Comparison of ENCODE assay signal across 3 cellular contexts in the genomic region with DNA sequence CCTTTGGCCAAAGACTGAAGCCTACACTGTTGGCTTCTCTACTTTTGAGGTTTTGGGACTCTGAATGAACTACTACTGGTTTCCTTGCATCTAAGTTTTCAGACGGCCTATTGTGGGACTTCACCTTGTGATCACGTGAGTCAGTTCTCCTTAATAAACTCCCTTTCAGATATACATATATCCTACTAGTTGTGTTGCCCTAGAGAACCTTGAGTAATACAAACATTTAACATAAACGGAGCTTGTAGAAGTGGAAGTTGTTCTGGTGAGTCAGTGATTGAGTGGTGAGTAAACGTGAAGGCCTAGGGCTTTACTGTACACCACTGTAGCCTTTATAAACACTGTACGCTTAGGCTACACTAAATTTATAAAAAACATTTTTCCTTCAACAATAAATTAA.
TF ChIP-seq lines count a peak whose summit lies in the region.

No MANE protein-coding gene starts in this region.

TF ChIP-seq in SK-N-SH treated with all-trans-retinoic acid at 6 μM for 48 hours, 23 proteins besides CTCF, POLR2A, EP300 and RAD21 (continued from another document and continues in another):
- TF ChIP-seq, protein P1, sequence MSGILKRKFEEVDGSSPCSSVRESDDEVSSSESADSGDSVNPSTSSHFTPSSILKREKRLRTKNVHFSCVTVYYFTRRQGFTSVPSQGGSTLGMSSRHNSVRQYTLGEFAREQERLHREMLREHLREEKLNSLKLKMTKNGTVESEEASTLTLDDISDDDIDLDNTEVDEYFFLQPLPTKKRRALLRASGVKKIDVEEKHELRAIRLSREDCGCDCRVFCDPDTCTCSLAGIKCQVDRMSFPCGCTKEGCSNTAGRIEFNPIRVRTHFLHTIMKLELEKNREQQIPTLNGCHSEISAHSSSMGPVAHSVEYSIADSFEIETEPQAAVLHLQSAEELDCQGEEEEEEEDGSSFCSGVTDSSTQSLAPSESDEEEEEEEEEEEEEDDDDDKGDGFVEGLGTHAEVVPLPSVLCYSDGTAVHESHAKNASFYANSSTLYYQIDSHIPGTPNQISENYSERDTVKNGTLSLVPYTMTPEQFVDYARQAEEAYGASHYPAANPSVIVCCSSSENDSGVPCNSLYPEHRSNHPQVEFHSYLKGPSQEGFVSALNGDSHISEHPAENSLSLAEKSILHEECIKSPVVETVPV (CRISPR knock-in tag; IDR thresholded peaks at IDR 0.05): no peak
- TF ChIP-seq, protein P2, sequence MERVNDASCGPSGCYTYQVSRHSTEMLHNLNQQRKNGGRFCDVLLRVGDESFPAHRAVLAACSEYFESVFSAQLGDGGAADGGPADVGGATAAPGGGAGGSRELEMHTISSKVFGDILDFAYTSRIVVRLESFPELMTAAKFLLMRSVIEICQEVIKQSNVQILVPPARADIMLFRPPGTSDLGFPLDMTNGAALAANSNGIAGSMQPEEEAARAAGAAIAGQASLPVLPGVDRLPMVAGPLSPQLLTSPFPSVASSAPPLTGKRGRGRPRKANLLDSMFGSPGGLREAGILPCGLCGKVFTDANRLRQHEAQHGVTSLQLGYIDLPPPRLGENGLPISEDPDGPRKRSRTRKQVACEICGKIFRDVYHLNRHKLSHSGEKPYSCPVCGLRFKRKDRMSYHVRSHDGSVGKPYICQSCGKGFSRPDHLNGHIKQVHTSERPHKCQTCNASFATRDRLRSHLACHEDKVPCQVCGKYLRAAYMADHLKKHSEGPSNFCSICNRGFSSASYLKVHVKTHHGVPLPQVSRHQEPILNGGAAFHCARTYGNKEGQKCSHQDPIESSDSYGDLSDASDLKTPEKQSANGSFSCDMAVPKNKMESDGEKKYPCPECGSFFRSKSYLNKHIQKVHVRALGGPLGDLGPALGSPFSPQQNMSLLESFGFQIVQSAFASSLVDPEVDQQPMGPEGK (CRISPR knock-in tag; IDR thresholded peaks at IDR 0.05; ENCODE audit: borderline replicate concordance): no peak
- TF ChIP-seq TCF4 (CRISPR knock-in tag; IDR thresholded peaks at IDR 0.05; ENCODE audit: borderline replicate concordance) (no peak), ZNF565 (CRISPR knock-in tag; conservative IDR thresholded peaks at IDR 0.05; ENCODE audit: low read depth) (no peak), ZNF8 (CRISPR knock-in tag; IDR thresholded peaks at IDR 0.05) (no peak), TOX (CRISPR knock-in tag; IDR thresholded peaks at IDR 0.05; ENCODE audit: borderline replicate concordance) (no peak), OSR1 (CRISPR knock-in tag; IDR thresholded peaks at IDR 0.05) (no peak), SNAI2 (CRISPR knock-in tag; IDR thresholded peaks at IDR 0.05) (no peak)
- TF ChIP-seq, protein P3, sequence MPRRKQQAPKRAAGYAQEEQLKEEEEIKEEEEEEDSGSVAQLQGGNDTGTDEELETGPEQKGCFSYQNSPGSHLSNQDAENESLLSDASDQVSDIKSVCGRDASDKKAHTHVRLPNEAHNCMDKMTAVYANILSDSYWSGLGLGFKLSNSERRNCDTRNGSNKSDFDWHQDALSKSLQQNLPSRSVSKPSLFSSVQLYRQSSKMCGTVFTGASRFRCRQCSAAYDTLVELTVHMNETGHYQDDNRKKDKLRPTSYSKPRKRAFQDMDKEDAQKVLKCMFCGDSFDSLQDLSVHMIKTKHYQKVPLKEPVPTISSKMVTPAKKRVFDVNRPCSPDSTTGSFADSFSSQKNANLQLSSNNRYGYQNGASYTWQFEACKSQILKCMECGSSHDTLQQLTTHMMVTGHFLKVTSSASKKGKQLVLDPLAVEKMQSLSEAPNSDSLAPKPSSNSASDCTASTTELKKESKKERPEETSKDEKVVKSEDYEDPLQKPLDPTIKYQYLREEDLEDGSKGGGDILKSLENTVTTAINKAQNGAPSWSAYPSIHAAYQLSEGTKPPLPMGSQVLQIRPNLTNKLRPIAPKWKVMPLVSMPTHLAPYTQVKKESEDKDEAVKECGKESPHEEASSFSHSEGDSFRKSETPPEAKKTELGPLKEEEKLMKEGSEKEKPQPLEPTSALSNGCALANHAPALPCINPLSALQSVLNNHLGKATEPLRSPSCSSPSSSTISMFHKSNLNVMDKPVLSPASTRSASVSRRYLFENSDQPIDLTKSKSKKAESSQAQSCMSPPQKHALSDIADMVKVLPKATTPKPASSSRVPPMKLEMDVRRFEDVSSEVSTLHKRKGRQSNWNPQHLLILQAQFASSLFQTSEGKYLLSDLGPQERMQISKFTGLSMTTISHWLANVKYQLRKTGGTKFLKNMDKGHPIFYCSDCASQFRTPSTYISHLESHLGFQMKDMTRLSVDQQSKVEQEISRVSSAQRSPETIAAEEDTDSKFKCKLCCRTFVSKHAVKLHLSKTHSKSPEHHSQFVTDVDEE (CRISPR knock-in tag; IDR thresholded peaks at IDR 0.05): no peak

TF ChIP-seq in SK-N-SH, 30 proteins besides CTCF, POLR2A, EP300 and RAD21 (continued from another document):
- no peak for TF ChIP-seq CHD2 (IDR thresholded peaks at IDR 0.05; ENCODE audit: low read length, partially characterized antibody)
- no peak for TF ChIP-seq GABPA (IDR thresholded peaks at IDR 0.05; ENCODE audit: low read depth)
- TF ChIP-seq, protein P4, sequence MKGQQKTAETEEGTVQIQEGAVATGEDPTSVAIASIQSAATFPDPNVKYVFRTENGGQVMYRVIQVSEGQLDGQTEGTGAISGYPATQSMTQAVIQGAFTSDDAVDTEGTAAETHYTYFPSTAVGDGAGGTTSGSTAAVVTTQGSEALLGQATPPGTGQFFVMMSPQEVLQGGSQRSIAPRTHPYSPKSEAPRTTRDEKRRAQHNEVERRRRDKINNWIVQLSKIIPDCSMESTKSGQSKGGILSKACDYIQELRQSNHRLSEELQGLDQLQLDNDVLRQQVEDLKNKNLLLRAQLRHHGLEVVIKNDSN (IDR thresholded peaks at IDR 0.05; ENCODE audit: borderline replicate concordance, low read depth): no peak

TF ChIP-seq in WTC11, 78 proteins besides CTCF, POLR2A, EP300 and RAD21 (continued from another document):
- TF ChIP-seq, protein P5, sequence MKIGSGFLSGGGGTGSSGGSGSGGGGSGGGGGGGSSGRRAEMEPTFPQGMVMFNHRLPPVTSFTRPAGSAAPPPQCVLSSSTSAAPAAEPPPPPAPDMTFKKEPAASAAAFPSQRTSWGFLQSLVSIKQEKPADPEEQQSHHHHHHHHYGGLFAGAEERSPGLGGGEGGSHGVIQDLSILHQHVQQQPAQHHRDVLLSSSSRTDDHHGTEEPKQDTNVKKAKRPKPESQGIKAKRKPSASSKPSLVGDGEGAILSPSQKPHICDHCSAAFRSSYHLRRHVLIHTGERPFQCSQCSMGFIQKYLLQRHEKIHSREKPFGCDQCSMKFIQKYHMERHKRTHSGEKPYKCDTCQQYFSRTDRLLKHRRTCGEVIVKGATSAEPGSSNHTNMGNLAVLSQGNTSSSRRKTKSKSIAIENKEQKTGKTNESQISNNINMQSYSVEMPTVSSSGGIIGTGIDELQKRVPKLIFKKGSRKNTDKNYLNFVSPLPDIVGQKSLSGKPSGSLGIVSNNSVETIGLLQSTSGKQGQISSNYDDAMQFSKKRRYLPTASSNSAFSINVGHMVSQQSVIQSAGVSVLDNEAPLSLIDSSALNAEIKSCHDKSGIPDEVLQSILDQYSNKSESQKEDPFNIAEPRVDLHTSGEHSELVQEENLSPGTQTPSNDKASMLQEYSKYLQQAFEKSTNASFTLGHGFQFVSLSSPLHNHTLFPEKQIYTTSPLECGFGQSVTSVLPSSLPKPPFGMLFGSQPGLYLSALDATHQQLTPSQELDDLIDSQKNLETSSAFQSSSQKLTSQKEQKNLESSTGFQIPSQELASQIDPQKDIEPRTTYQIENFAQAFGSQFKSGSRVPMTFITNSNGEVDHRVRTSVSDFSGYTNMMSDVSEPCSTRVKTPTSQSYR (CRISPR knock-in tag; IDR thresholded peaks at IDR 0.05): no peak
- TF ChIP-seq FOXJ3 (CRISPR knock-in tag; IDR thresholded peaks at IDR 0.05; ENCODE audit: borderline replicate concordance) (no peak), NFE2L1 (CRISPR knock-in tag; IDR thresholded peaks at IDR 0.05) (no peak), ATF1 (CRISPR knock-in tag; IDR thresholded peaks at IDR 0.05) (no peak), SMAD3 (CRISPR knock-in tag; IDR thresholded peaks at IDR 0.05; ENCODE audit: borderline replicate concordance) (no peak), RORB (CRISPR knock-in tag; IDR thresholded peaks at IDR 0.05) (no peak), ZNF121 (CRISPR knock-in tag; IDR thresholded peaks at IDR 0.05) (no peak), PRRX2 (CRISPR knock-in tag; IDR thresholded peaks at IDR 0.05) (no peak), EMX1 (CRISPR knock-in tag; IDR thresholded peaks at IDR 0.05) (no peak), KAT7 (CRISPR knock-in tag; IDR thresholded peaks at IDR 0.05; ENCODE audit: borderline replicate concordance) (no peak)
- TF ChIP-seq, protein P6, sequence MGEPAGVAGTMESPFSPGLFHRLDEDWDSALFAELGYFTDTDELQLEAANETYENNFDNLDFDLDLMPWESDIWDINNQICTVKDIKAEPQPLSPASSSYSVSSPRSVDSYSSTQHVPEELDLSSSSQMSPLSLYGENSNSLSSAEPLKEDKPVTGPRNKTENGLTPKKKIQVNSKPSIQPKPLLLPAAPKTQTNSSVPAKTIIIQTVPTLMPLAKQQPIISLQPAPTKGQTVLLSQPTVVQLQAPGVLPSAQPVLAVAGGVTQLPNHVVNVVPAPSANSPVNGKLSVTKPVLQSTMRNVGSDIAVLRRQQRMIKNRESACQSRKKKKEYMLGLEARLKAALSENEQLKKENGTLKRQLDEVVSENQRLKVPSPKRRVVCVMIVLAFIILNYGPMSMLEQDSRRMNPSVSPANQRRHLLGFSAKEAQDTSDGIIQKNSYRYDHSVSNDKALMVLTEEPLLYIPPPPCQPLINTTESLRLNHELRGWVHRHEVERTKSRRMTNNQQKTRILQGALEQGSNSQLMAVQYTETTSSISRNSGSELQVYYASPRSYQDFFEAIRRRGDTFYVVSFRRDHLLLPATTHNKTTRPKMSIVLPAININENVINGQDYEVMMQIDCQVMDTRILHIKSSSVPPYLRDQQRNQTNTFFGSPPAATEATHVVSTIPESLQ (CRISPR knock-in tag; IDR thresholded peaks at IDR 0.05): no peak
- TF ChIP-seq, protein P7, sequence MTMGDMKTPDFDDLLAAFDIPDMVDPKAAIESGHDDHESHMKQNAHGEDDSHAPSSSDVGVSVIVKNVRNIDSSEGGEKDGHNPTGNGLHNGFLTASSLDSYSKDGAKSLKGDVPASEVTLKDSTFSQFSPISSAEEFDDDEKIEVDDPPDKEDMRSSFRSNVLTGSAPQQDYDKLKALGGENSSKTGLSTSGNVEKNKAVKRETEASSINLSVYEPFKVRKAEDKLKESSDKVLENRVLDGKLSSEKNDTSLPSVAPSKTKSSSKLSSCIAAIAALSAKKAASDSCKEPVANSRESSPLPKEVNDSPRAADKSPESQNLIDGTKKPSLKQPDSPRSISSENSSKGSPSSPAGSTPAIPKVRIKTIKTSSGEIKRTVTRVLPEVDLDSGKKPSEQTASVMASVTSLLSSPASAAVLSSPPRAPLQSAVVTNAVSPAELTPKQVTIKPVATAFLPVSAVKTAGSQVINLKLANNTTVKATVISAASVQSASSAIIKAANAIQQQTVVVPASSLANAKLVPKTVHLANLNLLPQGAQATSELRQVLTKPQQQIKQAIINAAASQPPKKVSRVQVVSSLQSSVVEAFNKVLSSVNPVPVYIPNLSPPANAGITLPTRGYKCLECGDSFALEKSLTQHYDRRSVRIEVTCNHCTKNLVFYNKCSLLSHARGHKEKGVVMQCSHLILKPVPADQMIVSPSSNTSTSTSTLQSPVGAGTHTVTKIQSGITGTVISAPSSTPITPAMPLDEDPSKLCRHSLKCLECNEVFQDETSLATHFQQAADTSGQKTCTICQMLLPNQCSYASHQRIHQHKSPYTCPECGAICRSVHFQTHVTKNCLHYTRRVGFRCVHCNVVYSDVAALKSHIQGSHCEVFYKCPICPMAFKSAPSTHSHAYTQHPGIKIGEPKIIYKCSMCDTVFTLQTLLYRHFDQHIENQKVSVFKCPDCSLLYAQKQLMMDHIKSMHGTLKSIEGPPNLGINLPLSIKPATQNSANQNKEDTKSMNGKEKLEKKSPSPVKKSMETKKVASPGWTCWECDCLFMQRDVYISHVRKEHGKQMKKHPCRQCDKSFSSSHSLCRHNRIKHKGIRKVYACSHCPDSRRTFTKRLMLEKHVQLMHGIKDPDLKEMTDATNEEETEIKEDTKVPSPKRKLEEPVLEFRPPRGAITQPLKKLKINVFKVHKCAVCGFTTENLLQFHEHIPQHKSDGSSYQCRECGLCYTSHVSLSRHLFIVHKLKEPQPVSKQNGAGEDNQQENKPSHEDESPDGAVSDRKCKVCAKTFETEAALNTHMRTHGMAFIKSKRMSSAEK (CRISPR knock-in tag; IDR thresholded peaks at IDR 0.05; ENCODE audit: borderline replicate concordance): no peak
- TF ChIP-seq, protein P8, sequence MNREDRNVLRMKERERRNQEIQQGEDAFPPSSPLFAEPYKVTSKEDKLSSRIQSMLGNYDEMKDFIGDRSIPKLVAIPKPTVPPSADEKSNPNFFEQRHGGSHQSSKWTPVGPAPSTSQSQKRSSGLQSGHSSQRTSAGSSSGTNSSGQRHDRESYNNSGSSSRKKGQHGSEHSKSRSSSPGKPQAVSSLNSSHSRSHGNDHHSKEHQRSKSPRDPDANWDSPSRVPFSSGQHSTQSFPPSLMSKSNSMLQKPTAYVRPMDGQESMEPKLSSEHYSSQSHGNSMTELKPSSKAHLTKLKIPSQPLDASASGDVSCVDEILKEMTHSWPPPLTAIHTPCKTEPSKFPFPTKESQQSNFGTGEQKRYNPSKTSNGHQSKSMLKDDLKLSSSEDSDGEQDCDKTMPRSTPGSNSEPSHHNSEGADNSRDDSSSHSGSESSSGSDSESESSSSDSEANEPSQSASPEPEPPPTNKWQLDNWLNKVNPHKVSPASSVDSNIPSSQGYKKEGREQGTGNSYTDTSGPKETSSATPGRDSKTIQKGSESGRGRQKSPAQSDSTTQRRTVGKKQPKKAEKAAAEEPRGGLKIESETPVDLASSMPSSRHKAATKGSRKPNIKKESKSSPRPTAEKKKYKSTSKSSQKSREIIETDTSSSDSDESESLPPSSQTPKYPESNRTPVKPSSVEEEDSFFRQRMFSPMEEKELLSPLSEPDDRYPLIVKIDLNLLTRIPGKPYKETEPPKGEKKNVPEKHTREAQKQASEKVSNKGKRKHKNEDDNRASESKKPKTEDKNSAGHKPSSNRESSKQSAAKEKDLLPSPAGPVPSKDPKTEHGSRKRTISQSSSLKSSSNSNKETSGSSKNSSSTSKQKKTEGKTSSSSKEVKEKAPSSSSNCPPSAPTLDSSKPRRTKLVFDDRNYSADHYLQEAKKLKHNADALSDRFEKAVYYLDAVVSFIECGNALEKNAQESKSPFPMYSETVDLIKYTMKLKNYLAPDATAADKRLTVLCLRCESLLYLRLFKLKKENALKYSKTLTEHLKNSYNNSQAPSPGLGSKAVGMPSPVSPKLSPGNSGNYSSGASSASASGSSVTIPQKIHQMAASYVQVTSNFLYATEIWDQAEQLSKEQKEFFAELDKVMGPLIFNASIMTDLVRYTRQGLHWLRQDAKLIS (CRISPR knock-in tag; IDR thresholded peaks at IDR 0.05; ENCODE audit: borderline replicate concordance): no peak
- TF ChIP-seq, protein P9, sequence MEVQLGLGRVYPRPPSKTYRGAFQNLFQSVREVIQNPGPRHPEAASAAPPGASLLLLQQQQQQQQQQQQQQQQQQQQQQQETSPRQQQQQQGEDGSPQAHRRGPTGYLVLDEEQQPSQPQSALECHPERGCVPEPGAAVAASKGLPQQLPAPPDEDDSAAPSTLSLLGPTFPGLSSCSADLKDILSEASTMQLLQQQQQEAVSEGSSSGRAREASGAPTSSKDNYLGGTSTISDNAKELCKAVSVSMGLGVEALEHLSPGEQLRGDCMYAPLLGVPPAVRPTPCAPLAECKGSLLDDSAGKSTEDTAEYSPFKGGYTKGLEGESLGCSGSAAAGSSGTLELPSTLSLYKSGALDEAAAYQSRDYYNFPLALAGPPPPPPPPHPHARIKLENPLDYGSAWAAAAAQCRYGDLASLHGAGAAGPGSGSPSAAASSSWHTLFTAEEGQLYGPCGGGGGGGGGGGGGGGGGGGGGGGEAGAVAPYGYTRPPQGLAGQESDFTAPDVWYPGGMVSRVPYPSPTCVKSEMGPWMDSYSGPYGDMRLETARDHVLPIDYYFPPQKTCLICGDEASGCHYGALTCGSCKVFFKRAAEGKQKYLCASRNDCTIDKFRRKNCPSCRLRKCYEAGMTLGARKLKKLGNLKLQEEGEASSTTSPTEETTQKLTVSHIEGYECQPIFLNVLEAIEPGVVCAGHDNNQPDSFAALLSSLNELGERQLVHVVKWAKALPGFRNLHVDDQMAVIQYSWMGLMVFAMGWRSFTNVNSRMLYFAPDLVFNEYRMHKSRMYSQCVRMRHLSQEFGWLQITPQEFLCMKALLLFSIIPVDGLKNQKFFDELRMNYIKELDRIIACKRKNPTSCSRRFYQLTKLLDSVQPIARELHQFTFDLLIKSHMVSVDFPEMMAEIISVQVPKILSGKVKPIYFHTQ (CRISPR knock-in tag; IDR thresholded peaks at IDR 0.05): no peak
TF ChIP-seq in WTC11: peak in this region for 0.
